Comparison of ENCODE assay signal across 12 cellular contexts in the genomic region with DNA sequence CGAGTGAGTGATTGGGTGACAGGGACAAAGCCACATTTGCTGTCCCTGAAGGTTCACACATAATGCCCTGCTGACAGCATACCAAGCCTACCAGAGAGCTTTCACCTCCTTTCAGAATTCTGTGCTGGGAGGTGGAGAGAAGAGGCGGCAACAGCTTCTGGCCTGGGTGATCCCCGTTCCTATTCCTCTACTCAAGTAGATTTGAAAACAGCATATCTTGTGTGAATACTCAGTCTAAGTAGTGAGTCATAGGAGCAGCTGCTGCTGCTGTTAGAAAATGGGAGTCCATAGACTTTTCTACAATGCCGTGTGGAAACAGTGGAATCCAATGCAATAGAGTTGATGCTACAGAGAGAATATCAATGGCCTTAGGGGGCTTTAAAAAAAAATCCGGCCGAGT. TPM values are rescaled to one million over a fixed set of nuclear protein-coding genes. Genes with fewer than 3 reads are reported as not detected.
DNase-seq lines count a peak whose midpoint lies in the region; ATAC-seq and TF ChIP-seq lines count a peak whose summit lies in the region.
"Had no signal": no experiment of that assay in that cellular context is flagged by ENCODE, and none has a peak within 500 bp of the region (broad histone marks: within the 10 kb centered on the region; RNA-seq: fewer than 3 reads in every experiment).

No MANE protein-coding gene starts in this region.

- H3K4me1 Mint-ChIP-seq in brain = peaks cover 38% of the 10 kb centered on the region

- no peak for ATAC-seq in HG03460 (IDR thresholded peaks at IDR 0.05; ENCODE audit: unreplicated experiment)

- peaks cover 60% of the 10 kb centered on the region for H3K36me3 Mint-ChIP-seq in brain
- H3K36me3 Mint-ChIP-seq: activated naive CD8-positive, alpha-beta T cell had no signal

- H3K27ac Mint-ChIP-seq in brain = peak overlapping the region in 3 of 5 experiments; percentile 56 to 84 (median 66)
- H3K27ac Mint-ChIP-seq: activated naive CD8-positive, alpha-beta T cell had no signal

- H3K27me3 Mint-ChIP-seq in brain = no peaks in the 10 kb centered on the region

- peaks cover 2 to 20% (median 6%) of the 10 kb centered on the region in 5 experiments for H3K9me3 Mint-ChIP-seq in brain

- H3K4me3 Mint-ChIP-seq in brain = no peak overlapping the region
- H3K4me3 Mint-ChIP-seq: activated naive CD8-positive, alpha-beta T cell had no signal

- DNase-seq in A172 (ENCODE audit: low spot score) (peak; percentile 11), HK-2 (ENCODE audit: unreplicated experiment) (peak; percentile 15), iris pigment epithelial cell (ENCODE audit: low read depth) (peak; percentile 80), C1 segment of cervical spinal cord (lab: John Stamatoyannopoulos, UW) (no peak), SKM-1 (lab: John Stamatoyannopoulos, UW; ENCODE audit: unreplicated experiment) (no peak), NCI-H526 (lab: John Stamatoyannopoulos, UW) (no peak)
- DNase-seq: AML-193, NCI-H1436 treated with DMSO at 0.1 percent for 48 hours, tibial artery had no signal

- no peak for TF ChIP-seq CTCF in brain (conservative IDR thresholded peaks at IDR 0.05)

RNA-seq across cellular contexts. Expression of gene SRGAP1, which starts 44.7 kb away (rescaled TPM):
- total RNA-seq in A172 (2014; rRNA removed; shearing (Covaris generic)) = 2.3 and 3.3 TPM in 2 replicates
- 13.4 TPM for polyA plus RNA-seq in brain (ENCODE audit: insufficient read depth, low read depth, low replicate concordance)

Comparison
In these comparisons a context has a peak if more than half of its experiments do, and no peak if none do; other contexts are left out.
1. DNase-seq: peak in A172 (single experiment), HK-2 (single experiment) and iris pigment epithelial cell (single experiment); none in C1 segment of cervical spinal cord (0 of 14), SKM-1 (single experiment) and NCI-H526 (0 of 2).